Comparison of ENCODE assay signal across 14 cellular contexts in the genomic region with DNA sequence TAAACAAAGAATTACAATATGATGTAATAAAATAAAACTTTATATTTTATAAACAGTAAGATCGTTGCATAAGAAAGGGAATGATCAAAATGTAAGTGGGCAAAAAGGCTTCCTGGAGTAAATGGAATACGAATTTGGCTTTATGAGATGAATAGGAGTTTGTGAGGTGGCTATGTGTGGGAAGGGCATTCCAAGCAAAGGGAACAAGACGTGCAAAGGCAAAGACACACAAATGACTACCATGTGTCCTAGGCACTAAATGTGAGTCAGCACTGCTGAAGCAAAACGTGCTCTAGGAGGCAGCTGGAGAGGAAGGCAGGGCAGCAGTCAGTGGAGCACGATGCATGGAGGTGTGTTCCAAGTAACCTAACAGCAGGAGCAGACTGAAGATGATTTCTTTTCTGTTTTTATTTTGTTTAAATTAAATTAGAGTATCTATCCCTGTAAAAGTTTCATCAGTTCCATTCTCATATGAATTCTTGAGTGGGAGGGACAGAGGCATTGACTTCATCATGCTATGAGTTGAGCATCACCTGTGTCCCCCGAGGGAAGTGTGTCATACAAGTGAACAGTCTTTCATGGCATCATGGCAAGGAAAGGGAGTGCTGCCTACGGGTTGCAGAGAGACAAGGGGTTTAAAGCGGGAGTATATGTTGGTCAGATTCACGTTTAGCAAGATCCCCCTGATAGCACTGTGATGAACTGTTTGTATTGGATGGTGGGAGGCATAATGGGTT. TPM values are rescaled to one million over a fixed set of nuclear protein-coding genes. Genes with fewer than 3 reads are reported as not detected.
DNase-seq lines count a peak whose midpoint lies in the region; ATAC-seq and TF ChIP-seq lines count a peak whose summit lies in the region.
"Had no signal": no experiment of that assay in that cellular context is flagged by ENCODE, and none has a peak within 500 bp of the region (broad histone marks: within the 10 kb centered on the region; RNA-seq: fewer than 3 reads in every experiment).

No MANE protein-coding gene starts in this region.

- H3K4me3 ChIP-seq in adipocyte (ENCODE audit: low read length), result no peak overlapping the region
- H3K4me3 ChIP-seq in foreskin fibroblast (ENCODE audit: low read depth in 1 of 2, low read length in 2 of 2), result no peak overlapping the region

- no peak overlapping the region for H2BK120ac ChIP-seq in H9 (ENCODE audit: low read depth, low read length, poor library complexity, severe bottlenecking)

- H3K36me3 ChIP-seq in adipocyte (ENCODE audit: control insufficient read depth, insufficient read depth, low read length, severe bottlenecking), result no peaks in the 10 kb centered on the region

- H3K79me1 ChIP-seq in H9 (ENCODE audit: insufficient read depth, low read depth, low read length, poor library complexity, severe bottlenecking), result no peaks in the 10 kb centered on the region

- no peak overlapping the region for H3K4me2 ChIP-seq in H9 (ENCODE audit: insufficient read depth, insufficient read length, low read length)

- no peak overlapping the region for H3K4ac ChIP-seq in H9 (ENCODE audit: low read depth, low read length)

- H3K9ac ChIP-seq in H9 (ENCODE audit: extremely low read depth, insufficient read length, low read length) (no peak overlapping the region), adipocyte (ENCODE audit: low read length) (no peak overlapping the region)

- H4K8ac ChIP-seq in H9 (replicated peaks; ENCODE audit: insufficient read length, low read depth, low read length), result peak overlapping the region; percentile 85

- DNase-seq in ACHN (peak; percentile 57), H9 (no peak), adipocyte (ENCODE audit: low read depth) (peak; percentile 94), foreskin fibroblast (peak; percentile 82 to 85), NCI-H1417 (lab: John Stamatoyannopoulos, UW) (no peak), NCI-H1105 treated with DMSO at 0.1 percent for 48 hours (lab: John Stamatoyannopoulos, UW) (no peak)
- DNase-seq: central memory CD4-positive, alpha-beta T cell; left cardiac atrium; MV-4-11; NCI-H526; stimulated activated CD4-positive, alpha-beta T cell treated with anti-CD3 and anti-CD28 coated beads, Interleukin-12 subunit alpha, Interleukin-12 subunit beta, amount 100 ng/mL, for 4 hours had no signal

- no peak overlapping the region for H3K23ac ChIP-seq in H9 (ENCODE audit: insufficient read length, low read depth, low read length)

- no peaks in the 10 kb centered on the region for H3K36me3 Mint-ChIP-seq in H9 (ENCODE audit: insufficient read depth in 1 of 3, low read depth in 3 of 3)
- H3K36me3 Mint-ChIP-seq: WTC11 had no signal

- H3K79me2 ChIP-seq in H9 (ENCODE audit: insufficient read depth, low read length), result no peaks in the 10 kb centered on the region

- H2BK15ac ChIP-seq in H9 (ENCODE audit: low read depth, low read length), result no peak overlapping the region

- H2AK5ac ChIP-seq in H9 (ENCODE audit: insufficient read length, low read length), result no peak overlapping the region

- no peaks in the 10 kb centered on the region for H3K9me3 Mint-ChIP-seq in H9
- H3K9me3 Mint-ChIP-seq: WTC11 had no signal

- H3K18ac ChIP-seq in H9 (ENCODE audit: insufficient read length, low read depth, low read length), result no peak overlapping the region

- H2BK5ac ChIP-seq in H9 (ENCODE audit: insufficient read length, low read length), result no peak overlapping the region

- no peak overlapping the region for H3K27ac ChIP-seq in H9 (ENCODE audit: insufficient read length, low read depth, low read length)

- no peaks in the 10 kb centered on the region for H3K27me3 Mint-ChIP-seq in H9 (ENCODE audit: low read depth)

- H3K4me3 Mint-ChIP-seq in H9, result no peak overlapping the region
- H3K4me3 Mint-ChIP-seq: WTC11 had no signal

- no peak overlapping the region for H2BK12ac ChIP-seq in H9 (ENCODE audit: insufficient read length, low read depth, low read length)

- ATAC-seq in HG03108 (IDR thresholded peaks at IDR 0.05; ENCODE audit: unreplicated experiment) (no peak), HG02763 (IDR thresholded peaks at IDR 0.05; ENCODE audit: unreplicated experiment) (no peak)
- ATAC-seq: left cardiac atrium, WTC11 had no signal

- WGBS in H9 (ENCODE audit: extremely low coverage, insufficient read length, low lambda C conversion rate), result no CpG with 5 or more reads among the region's 9 CpGs

- H4K20me1 ChIP-seq in H9 (ENCODE audit: control insufficient read depth, insufficient read depth, insufficient read length), result no peaks in the 10 kb centered on the region

- H2AFZ ChIP-seq in H9 (ENCODE audit: low read length), result no peak overlapping the region

- peak overlapping the region in 1 of 3 experiments; percentile 20; a peak in 1 of 7 replicates for H3K27ac Mint-ChIP-seq in H9
- H3K27ac Mint-ChIP-seq: WTC11 had no signal

- H3K27me3 ChIP-seq in H9 (ENCODE audit: insufficient read depth, low read length) (no peaks in the 10 kb centered on the region), adipocyte (replicated peaks; ENCODE audit: control insufficient read depth, insufficient read depth, low read length) (no peaks in the 10 kb centered on the region)

- H3K9me3 ChIP-seq in H9 (ENCODE audit: control insufficient read depth, low read depth, low read length) (no peaks in the 10 kb centered on the region), adipocyte (ENCODE audit: control insufficient read depth, low read length) (no peaks in the 10 kb centered on the region)

- no peak overlapping the region for H3K56ac ChIP-seq in H9 (ENCODE audit: insufficient read length, low read depth, low read length)

- no peaks in the 10 kb centered on the region for H3K23me2 ChIP-seq in H9 (ENCODE audit: insufficient read length, low read depth, low read length, poor library complexity, severe bottlenecking)

- H4K91ac ChIP-seq in H9 (ENCODE audit: insufficient read length, low read depth, low read length), result no peak overlapping the region

- no peak overlapping the region for H2BK20ac ChIP-seq in H9 (ENCODE audit: low read depth, low read length, poor library complexity, severe bottlenecking)

- H3K4me1 ChIP-seq in H9 (ENCODE audit: insufficient read depth, low read length), result no peaks in the 10 kb centered on the region
- H3K4me1 ChIP-seq in adipocyte (ENCODE audit: control insufficient read depth, insufficient read depth, low read length), result peaks cover 37% of the 10 kb centered on the region

- peaks cover 3 to 4% of the 10 kb centered on the region in 2 experiments; a peak in 1 of 4 replicates for H3K4me1 Mint-ChIP-seq in H9

- peak overlapping the region; percentile 28 for H4K5ac ChIP-seq in H9 (ENCODE audit: insufficient read length, low read depth, low read length)

- in situ Hi-C loops in ACHN (cut with HindIII; ENCODE audit: low pct_ligation_motif_present, low pct_unique_long_range_greater_than_20kb, low sequenced_read_pairs), result no loop called here

- H3K14ac ChIP-seq in H9 (ENCODE audit: insufficient read depth, low read length), result no peak overlapping the region

- TF ChIP-seq CTCF in H9 (conservative IDR thresholded peaks at IDR 0.05), result no peak
- TF ChIP-seq CTCF in foreskin fibroblast (IDR thresholded peaks at IDR 0.05; ENCODE audit: low read depth, low read length), result no peak

- no peak overlapping the region for H3T11ph ChIP-seq in H9 (ENCODE audit: low read length)

RNA-seq across cellular contexts. Expression of a gene that starts 52.9 kb away (rescaled TPM):
- total RNA-seq in H9 (2021), result 147 and 154 TPM in 2 replicates

Comparison
In these comparisons a context has a peak if more than half of its experiments do, and no peak if none do; other contexts are left out.
1. DNase-seq: peak in ACHN (single experiment), adipocyte (single experiment) and foreskin fibroblast (2 of 2); none in H9 (single experiment), NCI-H1417 (0 of 3) and NCI-H1105 treated with DMSO at 0.1 percent for 48 hours (single experiment).